In genomic region chr16:31507929-31508705, GRCh38 we compare ENCODE assay signal across 8 cellular contexts. TPM values are rescaled to one million over a fixed set of nuclear protein-coding genes. Genes with fewer than 3 reads are reported as not detected.
DNase-seq lines count a peak whose midpoint lies in the region; ATAC-seq and TF ChIP-seq lines count a peak whose summit lies in the region.

TSS of gene RUSF1 (minus strand) at chr16:31508391. CDS start at chr16:31508373, 18 bp downstream.

- peak; percentile 90 for DNase-seq in AG10803 (ENCODE audit: low read depth)
- DNase-seq in NCI-H345 treated with DMSO at 0.1 percent for 48 hours (lab: John Stamatoyannopoulos, UW; ENCODE audit: unreplicated experiment) = peak; percentile 87
- peak; percentile 94 for DNase-seq in activated CD4-positive, alpha-beta T cell treated with anti-CD3 and anti-CD28 coated beads for 36 hours
- peak; percentile 93 for DNase-seq in choroid plexus epithelial cell (ENCODE audit: low read depth)
- DNase-seq in stimulated activated CD4-positive, alpha-beta T cell treated with anti-CD3 and anti-CD28 coated beads, Interleukin-1b, Interleukin-23, amount 100 ng/mL, for 24 hours (ENCODE audit: low read depth in 4 of 4, low spot score in 1 of 4) = peak; percentile 58 to 87 (median 74)

- CTCF ChIA-PET in activated CD4-positive, alpha-beta T cell treated with anti-CD3 and anti-CD28 coated beads for 36 hours (lab: Charles Lee) = interaction anchor here (0.8 to 1.2 kb wide), 4 partner anchors 18 to 366 kb away, joined by 3 to 4 read pairs (median 4); no protein-coding TSS in a partner anchor

- peak within 1 kb of the TSS; percentile 98 for H3K27ac Mint-ChIP-seq in activated CD4-positive, alpha-beta T cell treated with anti-CD3 and anti-CD28 coated beads for 36 hours

- TF ChIP-seq CTCF in AG10803 (conservative IDR thresholded peaks at IDR 0.05; ENCODE audit: low read length) = no peak
- TF ChIP-seq CTCF in choroid plexus epithelial cell (conservative IDR thresholded peaks at IDR 0.05; ENCODE audit: low read depth, low read length) = peak; percentile 0

- H3K4me3 Mint-ChIP-seq in activated CD4-positive, alpha-beta T cell treated with anti-CD3 and anti-CD28 coated beads for 36 hours = peak within 1 kb of the TSS; percentile 88

- peak within 1 kb of the TSS; percentile 97 for H3K4me3 ChIP-seq in AG10803 (ENCODE audit: low read length)
- peak within 1 kb of the TSS; percentile 97 for H3K4me3 ChIP-seq in choroid plexus epithelial cell (ENCODE audit: low read depth, low read length)

- H3K27me3 Mint-ChIP-seq in activated CD4-positive, alpha-beta T cell treated with anti-CD3 and anti-CD28 coated beads for 36 hours = no peaks in the 10 kb centered on the region

- peak; percentile 88 for ATAC-seq in HG03175 (IDR thresholded peaks at IDR 0.05; ENCODE audit: unreplicated experiment)
- ATAC-seq in activated CD4-positive, alpha-beta T cell treated with anti-CD3 and anti-CD28 coated beads for 36 hours = peak; percentile 77

- intact Hi-C loops in activated CD4-positive, alpha-beta T cell treated with anti-CD3 and anti-CD28 coated beads for 36 hours (cut with DNase I, micrococcal nuclease) = loop anchor here (1.0 to 5.0 kb wide), 9 partner anchors 21 to 435 kb away; partner anchors contain the start of gene ARMC5 (in 2 of the 2)

- H3K4me1 Mint-ChIP-seq in activated CD4-positive, alpha-beta T cell treated with anti-CD3 and anti-CD28 coated beads for 36 hours = peaks cover 47% of the 10 kb centered on the region

- peaks cover 6% of the 10 kb centered on the region for H3K36me3 Mint-ChIP-seq in activated CD4-positive, alpha-beta T cell treated with anti-CD3 and anti-CD28 coated beads for 36 hours (ENCODE audit: low read depth)

- in situ Hi-C loops in GM18951 (cut with MboI; ENCODE audit: low sequenced_read_pairs, unreplicated experiment) = loop anchor here (10.0 kb wide), 1 partner anchor 197 kb away; no protein-coding TSS in a partner anchor

- peak; percentile 93 for TF ChIP-seq POLR2A in GM18951 (IDR thresholded peaks at IDR 0.05; ENCODE audit: extremely low read depth, insufficient read depth, insufficient read length)

- POLR2A ChIA-PET in activated CD4-positive, alpha-beta T cell treated with anti-CD3 and anti-CD28 coated beads for 36 hours (lab: Charles Lee) = interaction anchor here (0.6 to 1.0 kb wide), 5 partner anchors 17 to 365 kb away, joined by 3 to 8 read pairs (median 3); partner anchors contain the start of gene ZNF267

- no peaks in the 10 kb centered on the region for H3K27me3 ChIP-seq in layer of hippocampus (ENCODE audit: control insufficient read depth, insufficient read depth, low read length)

- peak within 1 kb of the TSS; percentile 81 for H3K27ac ChIP-seq in layer of hippocampus (ENCODE audit: low read depth, low read length)

- no peaks in the 10 kb centered on the region for H3K9me3 Mint-ChIP-seq in activated CD4-positive, alpha-beta T cell treated with anti-CD3 and anti-CD28 coated beads for 36 hours (ENCODE audit: low read depth)

RNA-seq across cellular contexts. Expression of gene RUSF1, which starts in this region (rescaled TPM):
- 10 to 100 TPM; 36.3 to 37.7 TPM for total RNA-seq in activated CD4-positive, alpha-beta T cell treated with anti-CD3 and anti-CD28 coated beads for 36 hours

Comparison
In these comparisons a context has a peak if more than half of its experiments do, and no peak if none do; other contexts are left out.
1. Peak in every context shown above with its lines: DNase-seq, ATAC-seq, H3K4me3 ChIP-seq and H3K27ac ChIP-seq.